In genomic region chr14:96072746-96073145, GRCh38 we compare ENCODE assay signal across 30 cellular contexts.
"Had no signal": no experiment of that assay in that cellular context is flagged by ENCODE, and none has a peak within 500 bp of the region (broad histone marks: within the 10 kb centered on the region; RNA-seq: fewer than 3 reads in every experiment).

No MANE protein-coding gene starts in this region.

- H3K36me3 Mint-ChIP-seq: activated CD4-positive, alpha-beta memory T cell treated with anti-CD3 and anti-CD28 coated beads for 36 hours; activated naive CD8-positive, alpha-beta T cell had no signal

- H3K4me1 ChIP-seq: heart left ventricle had no signal

- H3K27ac ChIP-seq: brain microvascular endothelial cell, coronary artery, heart left ventricle had no signal

- H3K4me3 ChIP-seq: coronary artery, dorsolateral prefrontal cortex, heart left ventricle had no signal

- H3K27ac Mint-ChIP-seq: activated CD4-positive, alpha-beta memory T cell treated with anti-CD3 and anti-CD28 coated beads for 36 hours; activated CD4-positive, alpha-beta T cell treated with anti-CD3 and anti-CD28 coated beads for 36 hours; activated CD4-positive, alpha-beta T cell treated with anti-CD3 and anti-CD28 coated beads, Interleukin-2, amount 10 ng/mL, durations not matched to agents 24 days and 14 days; activated CD8-positive, alpha-beta T cell treated with anti-CD3 and anti-CD28 coated beads, Interleukin-2, amount 10 ng/mL, durations not matched to agents 7 days and 5 days; activated naive CD8-positive, alpha-beta T cell; activated T-cell treated with anti-CD3 and anti-CD28 coated beads, Interleukin-2, amount 50 U/mL, for 24 hours; activated T-cell treated with anti-CD3 and anti-CD28 coated beads, Interleukin-2, amount 50 U/mL, for 72 hours; dendritic cell treated with granulocyte-macrophage colony-stimulating factor and Interleukin-4, amounts not matched to agents 40 ng/mL and 50 ng/mL, for 4 days; endodermal cell had no signal

- H3K27me3 ChIP-seq: brain microvascular endothelial cell, dorsolateral prefrontal cortex, heart left ventricle had no signal

- H3K4me3 Mint-ChIP-seq: activated CD4-positive, alpha-beta memory T cell treated with anti-CD3 and anti-CD28 coated beads for 36 hours; activated CD4-positive, alpha-beta T cell treated with anti-CD3 and anti-CD28 coated beads for 36 hours; activated CD4-positive, alpha-beta T cell treated with anti-CD3 and anti-CD28 coated beads, Interleukin-2, amount 10 ng/mL, durations not matched to agents 24 days and 14 days; activated CD8-positive, alpha-beta T cell treated with anti-CD3 and anti-CD28 coated beads, Interleukin-2, amount 10 ng/mL, durations not matched to agents 7 days and 5 days; activated naive CD8-positive, alpha-beta T cell; activated T-cell treated with anti-CD3 and anti-CD28 coated beads, Interleukin-2, amount 50 U/mL, for 24 hours; activated T-cell treated with anti-CD3 and anti-CD28 coated beads, Interleukin-2, amount 50 U/mL, for 72 hours; central memory CD8-positive, alpha-beta T cell; dendritic cell treated with granulocyte-macrophage colony-stimulating factor and Interleukin-4, amounts not matched to agents 40 ng/mL and 50 ng/mL, for 4 days; endodermal cell had no signal

- DNase-seq: activated CD4-positive, alpha-beta memory T cell treated with anti-CD3 and anti-CD28 coated beads for 36 hours; activated CD4-positive, alpha-beta T cell treated with anti-CD3 and anti-CD28 coated beads for 36 hours; activated CD4-positive, alpha-beta T cell treated with anti-CD3 and anti-CD28 coated beads, Interleukin-2, amount 10 ng/mL, durations not matched to agents 24 days and 14 days; activated CD4-positive, CD25-positive, alpha-beta regulatory T cell; activated CD4-positive, CD25-positive, alpha-beta regulatory T cell treated with anti-CD3 and anti-CD28 coated beads, Interleukin-2, amount 50 U/mL, for 72 hours; activated CD8-positive, alpha-beta memory T cell treated with anti-CD3 and anti-CD28 coated beads, Interleukin-2, amount 50 U/mL, for 48 hours; activated CD8-positive, alpha-beta T cell treated with anti-CD3 and anti-CD28 coated beads, Interleukin-2, amount 10 ng/mL, durations not matched to agents 7 days and 5 days; activated gamma-delta T cell; activated naive CD4-positive, alpha-beta T cell treated with anti-CD3 and anti-CD28 coated beads, Interleukin-2, amount 50 U/mL, for 16 hours; activated naive CD4-positive, alpha-beta T cell treated with Interleukin-2 at 50 U/mL for 16 hours; activated T-cell treated with anti-CD3 and anti-CD28 coated beads for 4 hours; activated T-cell treated with anti-CD3 and anti-CD28 coated beads, Interleukin-2, amount 50 U/mL, for 24 hours; activated T-cell treated with anti-CD3 and anti-CD28 coated beads, Interleukin-2, amount 50 U/mL, for 72 hours; amniotic stem cell; anterior cingulate cortex; brain microvascular endothelial cell; dorsolateral prefrontal cortex; effector memory CD4-positive, alpha-beta T cell; foreskin fibroblast; heart left ventricle; T-helper 2 cell had no signal

- H3K9me3 Mint-ChIP-seq: activated CD4-positive, alpha-beta T cell treated with anti-CD3 and anti-CD28 coated beads, Interleukin-2, amount 10 ng/mL, durations not matched to agents 24 days and 14 days; activated T-cell treated with anti-CD3 and anti-CD28 coated beads, Interleukin-2, amount 50 U/mL, for 72 hours; central memory CD8-positive, alpha-beta T cell had no signal

- FAIRE-seq: astrocyte, bronchial epithelial cell, frontal cortex had no signal

- H3K36me3 ChIP-seq: brain microvascular endothelial cell, heart left ventricle had no signal

- ATAC-seq: activated CD4-positive, alpha-beta T cell treated with anti-CD3 and anti-CD28 coated beads for 36 hours; activated CD8-positive, alpha-beta T cell treated with anti-CD3 and anti-CD28 coated beads, Interleukin-2, amount 10 ng/mL, durations not matched to agents 7 days and 5 days; activated T-cell treated with anti-CD3 and anti-CD28 coated beads, Interleukin-2, amount 50 U/mL, for 72 hours; esophagus mucosa; heart left ventricle had no signal

- H3K4me1 Mint-ChIP-seq: activated CD4-positive, alpha-beta T cell treated with anti-CD3 and anti-CD28 coated beads for 36 hours; activated CD4-positive, alpha-beta T cell treated with anti-CD3 and anti-CD28 coated beads, Interleukin-2, amount 10 ng/mL, durations not matched to agents 24 days and 14 days; central memory CD8-positive, alpha-beta T cell; endodermal cell had no signal
